ENCODE assay signal across 1 cellular context in the genomic region with DNA sequence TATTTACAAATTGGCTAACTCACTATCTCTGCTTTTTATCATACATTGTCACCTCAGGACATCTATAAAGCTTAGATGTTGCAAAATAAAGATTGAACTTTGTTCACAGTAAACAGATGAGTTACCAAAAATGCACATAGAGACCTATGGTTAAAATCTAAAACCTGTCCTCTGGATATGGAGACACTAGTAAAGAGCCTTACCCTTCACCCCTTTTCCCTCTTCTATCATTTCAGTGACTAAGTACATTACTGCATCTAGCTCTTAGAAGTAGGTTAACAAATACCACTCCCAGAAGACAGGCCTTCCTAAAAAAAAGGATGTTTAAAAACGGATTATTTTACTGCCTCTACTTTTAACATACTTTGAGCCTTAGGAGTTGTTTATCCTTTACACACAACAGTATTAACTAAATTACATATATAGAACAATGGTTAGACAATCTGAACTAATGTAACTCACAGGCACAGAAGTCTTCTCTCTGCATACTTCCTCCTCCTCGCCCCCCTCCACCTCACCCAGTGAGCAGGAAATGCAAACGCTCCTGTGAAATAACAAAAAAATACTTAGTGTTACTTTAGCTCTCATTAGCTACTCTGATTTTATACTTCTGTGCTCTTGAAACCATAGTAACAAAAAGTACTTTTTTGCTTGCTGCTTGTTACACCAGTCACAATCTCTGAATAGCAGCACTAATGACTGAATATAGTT.
TF ChIP-seq lines count a peak whose summit lies in the region.

No MANE protein-coding gene starts in this region.

TF ChIP-seq in H1, 55 proteins besides CTCF, POLR2A, EP300 and RAD21:
- TF ChIP-seq EZH2 (IDR thresholded peaks at IDR 0.05; ENCODE audit: low read depth, low read length, severe bottlenecking) (no peak), CEBPB (IDR thresholded peaks at IDR 0.05; ENCODE audit: low read depth, low read length) (no peak), HDAC2 (IDR thresholded peaks at IDR 0.05; ENCODE audit: borderline replicate concordance in 1 of 2, low read depth in 2 of 2, low read length in 2 of 2) (no peak), TEAD4 (IDR thresholded peaks at IDR 0.05; ENCODE audit: low read depth, low read length) (no peak), CHD7 (IDR thresholded peaks at IDR 0.05; ENCODE audit: insufficient replicate concordance, low read length) (no peak), SP1 (IDR thresholded peaks at IDR 0.05; ENCODE audit: low read depth, low read length) (no peak), SAP30 (IDR thresholded peaks at IDR 0.05; ENCODE audit: insufficient read depth, insufficient replicate concordance, low read length) (no peak), NANOG (IDR thresholded peaks at IDR 0.05; ENCODE audit: insufficient read depth, low read depth, low read length, poor library complexity, severe bottlenecking) (no peak), CHD1 (IDR thresholded peaks at IDR 0.05; ENCODE audit: low read depth, low read length) (no peak), BACH1 (IDR thresholded peaks at IDR 0.05; ENCODE audit: low read length) (no peak), TBP (IDR thresholded peaks at IDR 0.05; ENCODE audit: low read depth, low read length) (no peak), CBX5 (IDR thresholded peaks at IDR 0.05; ENCODE audit: low read depth, low read length) (no peak), RNF2 (IDR thresholded peaks at IDR 0.05; ENCODE audit: borderline replicate concordance, low read depth, low read length, missing control alignments, poor library complexity, severe bottlenecking) (no peak)
- TF ChIP-seq, protein P1, sequence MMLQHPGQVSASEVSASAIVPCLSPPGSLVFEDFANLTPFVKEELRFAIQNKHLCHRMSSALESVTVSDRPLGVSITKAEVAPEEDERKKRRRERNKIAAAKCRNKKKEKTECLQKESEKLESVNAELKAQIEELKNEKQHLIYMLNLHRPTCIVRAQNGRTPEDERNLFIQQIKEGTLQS (IDR thresholded peaks at IDR 0.05; ENCODE audit: insufficient read depth, low read depth, low read length): no peak
- TF ChIP-seq, protein P2, sequence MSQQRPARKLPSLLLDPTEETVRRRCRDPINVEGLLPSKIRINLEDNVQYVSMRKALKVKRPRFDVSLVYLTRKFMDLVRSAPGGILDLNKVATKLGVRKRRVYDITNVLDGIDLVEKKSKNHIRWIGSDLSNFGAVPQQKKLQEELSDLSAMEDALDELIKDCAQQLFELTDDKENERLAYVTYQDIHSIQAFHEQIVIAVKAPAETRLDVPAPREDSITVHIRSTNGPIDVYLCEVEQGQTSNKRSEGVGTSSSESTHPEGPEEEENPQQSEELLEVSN (IDR thresholded peaks at IDR 0.05): no peak
